ENCODE assay signal across 26 cellular contexts in genomic region chr13:36907266-36907665, GRCh38. TPM values are rescaled to one million over a fixed set of nuclear protein-coding genes. Genes with fewer than 3 reads are reported as not detected.
"Had no signal": no experiment of that assay in that cellular context is flagged by ENCODE, and none has a peak within 500 bp of the region (broad histone marks: within the 10 kb centered on the region; RNA-seq: fewer than 3 reads in every experiment).

No MANE protein-coding gene starts in this region.

- H3K36me3 ChIP-seq: ascending aorta, cardiac muscle cell had no signal

- H3K9me3 ChIP-seq: ascending aorta, SJCRH30 had no signal

- DNase-seq: activated CD4-positive, alpha-beta T cell treated with anti-CD3 and anti-CD28 coated beads for 36 hours; activated CD4-positive, alpha-beta T cell treated with anti-CD3 and anti-CD28 coated beads, Interleukin-2, amount 10 ng/mL, durations not matched to agents 7 days and 5 days; activated CD4-positive, alpha-beta T cell treated with anti-CD3 and anti-CD28 coated beads, Interleukin-2, amount 50 U/mL, for 48 hours; activated CD8-positive, alpha-beta T cell treated with anti-CD3 and anti-CD28 coated beads, Interleukin-2, amount 10 ng/mL, durations not matched to agents 7 days and 5 days; activated gamma-delta T cell; activated naive CD4-positive, alpha-beta T cell treated with Interleukin-2 at 50 U/mL for 16 hours; activated naive CD8-positive, alpha-beta T cell treated with anti-CD3 and anti-CD28 coated beads, Interleukin-2, amount 10 ng/mL, durations not matched to agents 7 days and 5 days; activated T-cell treated with anti-CD3 and anti-CD28 coated beads, Interleukin-2, amount 50 U/mL, for 24 hours; amygdala; NCI-H187; NCI-H2029 treated with DMSO at 0.1 percent for 48 hours; NCI-H2107; NCI-H2171; NCI-H510A; NCI-H526; OCI-M1; SHP77; SJCRH30; T1000 had no signal

- H3K9me3 Mint-ChIP-seq: activated CD4-positive, alpha-beta T cell treated with anti-CD3 and anti-CD28 coated beads, Interleukin-2, amount 10 ng/mL, durations not matched to agents 7 days and 5 days; activated naive CD4-positive, alpha-beta T cell treated with anti-CD3 and anti-CD28 coated beads, Interleukin-2, amount 50 U/mL, for 24 hours; activated naive CD8-positive, alpha-beta T cell treated with anti-CD3 and anti-CD28 coated beads, Interleukin-2, amount 10 ng/mL, durations not matched to agents 7 days and 5 days; activated T-cell treated with anti-CD3 and anti-CD28 coated beads, Interleukin-2, amount 50 U/mL, for 24 hours; activated T-helper 2 cell treated with anti-CD3 and anti-CD28 coated beads, Interferon-gamma antibody, Interleukin-2, Interleukin-4, amounts not matched to agents 10 μg/mL and 5 μg/mL and 100 μg/mL, durations not matched to agents 14 hours and 24 hours and 36 hours; central memory CD8-positive, alpha-beta T cell had no signal

- ATAC-seq: activated CD4-positive, alpha-beta T cell treated with anti-CD3 and anti-CD28 coated beads for 36 hours; activated CD8-positive, alpha-beta T cell treated with anti-CD3 and anti-CD28 coated beads, Interleukin-2, amount 10 ng/mL, durations not matched to agents 7 days and 5 days had no signal

- H3K27ac ChIP-seq: ascending aorta, SJCRH30, SK-N-MC had no signal

- H3K4me3 ChIP-seq: ascending aorta, cardiac muscle cell, SJCRH30, SK-N-MC had no signal

- H3K27ac Mint-ChIP-seq: activated CD4-positive, alpha-beta T cell treated with anti-CD3 and anti-CD28 coated beads for 36 hours; activated CD4-positive, alpha-beta T cell treated with anti-CD3 and anti-CD28 coated beads, Interleukin-2, amount 10 ng/mL, durations not matched to agents 7 days and 5 days; activated CD8-positive, alpha-beta T cell treated with anti-CD3 and anti-CD28 coated beads, Interleukin-2, amount 10 ng/mL, durations not matched to agents 7 days and 5 days; activated naive CD4-positive, alpha-beta T cell treated with anti-CD3 and anti-CD28 coated beads, Interleukin-2, amount 50 U/mL, for 24 hours; activated naive CD8-positive, alpha-beta T cell treated with anti-CD3 and anti-CD28 coated beads, Interleukin-2, amount 10 ng/mL, durations not matched to agents 7 days and 5 days; activated T-cell treated with anti-CD3 and anti-CD28 coated beads, Interleukin-2, amount 50 U/mL, for 24 hours; activated T-helper 2 cell treated with anti-CD3 and anti-CD28 coated beads, Interferon-gamma antibody, Interleukin-2, Interleukin-4, amounts not matched to agents 10 μg/mL and 5 μg/mL and 100 μg/mL, durations not matched to agents 14 hours and 24 hours and 36 hours had no signal

- H3K4me3 Mint-ChIP-seq: activated CD4-positive, alpha-beta T cell treated with anti-CD3 and anti-CD28 coated beads for 36 hours; activated CD4-positive, alpha-beta T cell treated with anti-CD3 and anti-CD28 coated beads, Interleukin-2, amount 10 ng/mL, durations not matched to agents 7 days and 5 days; activated CD8-positive, alpha-beta T cell treated with anti-CD3 and anti-CD28 coated beads, Interleukin-2, amount 10 ng/mL, durations not matched to agents 7 days and 5 days; activated naive CD4-positive, alpha-beta T cell treated with anti-CD3 and anti-CD28 coated beads, Interleukin-2, amount 50 U/mL, for 24 hours; activated naive CD8-positive, alpha-beta T cell treated with anti-CD3 and anti-CD28 coated beads, Interleukin-2, amount 10 ng/mL, durations not matched to agents 7 days and 5 days; activated T-cell treated with anti-CD3 and anti-CD28 coated beads, Interleukin-2, amount 50 U/mL, for 24 hours; central memory CD8-positive, alpha-beta T cell had no signal

- H3K4me1 Mint-ChIP-seq: activated CD4-positive, alpha-beta T cell treated with anti-CD3 and anti-CD28 coated beads for 36 hours; activated CD4-positive, alpha-beta T cell treated with anti-CD3 and anti-CD28 coated beads, Interleukin-2, amount 10 ng/mL, durations not matched to agents 7 days and 5 days; activated naive CD4-positive, alpha-beta T cell treated with anti-CD3 and anti-CD28 coated beads, Interleukin-2, amount 50 U/mL, for 24 hours; activated naive CD8-positive, alpha-beta T cell treated with anti-CD3 and anti-CD28 coated beads, Interleukin-2, amount 10 ng/mL, durations not matched to agents 7 days and 5 days; central memory CD8-positive, alpha-beta T cell had no signal

- H3K4me1 ChIP-seq: ascending aorta had no signal

- H3K27me3 ChIP-seq: ascending aorta, cardiac muscle cell, SJCRH30 had no signal

- H3K36me3 Mint-ChIP-seq: activated naive CD4-positive, alpha-beta T cell treated with anti-CD3 and anti-CD28 coated beads, Interleukin-2, amount 50 U/mL, for 24 hours; activated naive CD8-positive, alpha-beta T cell treated with anti-CD3 and anti-CD28 coated beads, Interleukin-2, amount 10 ng/mL, durations not matched to agents 7 days and 5 days had no signal

RNA-seq across cellular contexts. Expression of gene SMAD9, which starts 12.8 kb away (rescaled TPM):
- total RNA-seq: activated CD4-positive, alpha-beta T cell treated with anti-CD3 and anti-CD28 coated beads, Interleukin-2, amount 10 ng/mL, durations not matched to agents 7 days and 5 days; activated CD8-positive, alpha-beta T cell treated with anti-CD3 and anti-CD28 coated beads, Interleukin-2, amount 10 ng/mL, durations not matched to agents 7 days and 5 days; activated naive CD8-positive, alpha-beta T cell treated with anti-CD3 and anti-CD28 coated beads, Interleukin-2, amount 10 ng/mL, durations not matched to agents 7 days and 5 days; activated T-helper 2 cell treated with anti-CD3 and anti-CD28 coated beads, Interferon-gamma antibody, Interleukin-2, Interleukin-4, amounts not matched to agents 10 μg/mL and 5 μg/mL and 100 μg/mL, durations not matched to agents 14 hours and 24 hours and 36 hours; T-helper 2 cell treated with Interferon-gamma antibody and Interleukin-4, amounts not matched to agents 100 ng/mL and 5 ng/mL, for 36 hours had no signal
